ENCODE assay signal across 2 cellular contexts in genomic region chr2:27538839-27539450, GRCh38. TPM values are rescaled to one million over a fixed set of nuclear protein-coding genes. Genes with fewer than 3 reads are reported as not detected.
"Had no signal": no experiment of that assay in that cellular context is flagged by ENCODE, and none has a peak within 500 bp of the region (broad histone marks: within the 10 kb centered on the region; RNA-seq: fewer than 3 reads in every experiment).

No MANE protein-coding gene starts in this region.

RNA-seq across cellular contexts. Expression of gene GCKR, which starts 42.3 kb away (rescaled TPM):
- polyA plus RNA-seq: IgD-negative memory B cell had no signal

RNA-seq across cellular contexts. Expression of gene FNDC4, which starts 43.9 kb away (rescaled TPM):
- total RNA-seq: HT-29 had no signal
- polyA plus RNA-seq: IgD-negative memory B cell had no signal
